18 cellular contexts compared by ENCODE assay signal in the genomic region with DNA sequence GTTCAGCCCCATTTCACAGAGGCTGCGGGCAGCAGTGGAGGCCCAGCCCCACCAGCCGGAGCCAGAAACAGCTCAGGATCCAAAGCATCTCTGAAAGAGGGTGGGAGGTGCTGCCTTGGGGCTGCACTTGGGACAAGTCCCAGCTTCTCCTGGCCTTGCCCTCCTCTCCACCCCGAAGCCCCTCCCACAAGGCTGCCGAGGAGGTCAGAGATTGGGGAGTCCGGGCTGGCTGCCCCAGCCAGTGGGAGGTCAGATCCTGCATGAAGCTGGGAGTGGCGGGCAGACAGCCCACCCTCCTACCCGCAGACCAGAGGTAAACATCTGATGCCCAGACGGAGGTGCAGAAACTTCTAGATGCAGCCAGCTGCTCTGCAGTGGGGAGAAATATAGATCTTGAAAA. TPM values are rescaled to one million over a fixed set of nuclear protein-coding genes. Genes with fewer than 3 reads are reported as not detected.
A peak's percentile ranks its signal among the peaks of the same experiment; 100 is the strongest.
DNase-seq lines count a peak whose midpoint lies in the region; ATAC-seq, FAIRE-seq and TF ChIP-seq lines count a peak whose summit lies in the region.
"Had no signal": no experiment of that assay in that cellular context is flagged by ENCODE, and none has a peak within 500 bp of the region (broad histone marks: within the 10 kb centered on the region; RNA-seq: fewer than 3 reads in every experiment).

No MANE protein-coding gene starts in this region.

- H3K18ac ChIP-seq in H1 (ENCODE audit: extremely low read depth, low read length): no peak overlapping the region
- H3K18ac ChIP-seq in mesendoderm (ENCODE audit: low read length): no peak overlapping the region

- intact Hi-C loops in right cardiac atrium (cut with DNase I): loop anchor here in 2 of 4 donors (10.0 kb wide), 1 partner anchor 274 kb away; no protein-coding TSS in a partner anchor
- intact Hi-C loops in Right ventricle myocardium inferior (cut with DNase I): no loop called here

- TF ChIP-seq RAD21 in H1 (IDR thresholded peaks at IDR 0.05 in 1 of 2, conservative IDR thresholded peaks at IDR 0.05 in 1 of 2; ENCODE audit: low read depth in 2 of 2, low read length in 2 of 2): no peak

- H2AK5ac ChIP-seq in H1 (ENCODE audit: low read depth, low read length) (no peak overlapping the region), mesendoderm (ENCODE audit: low read length) (no peak overlapping the region)

- TF ChIP-seq EP300 in H1 (IDR thresholded peaks at IDR 0.05; ENCODE audit: borderline replicate concordance in 1 of 2, low read depth in 2 of 2, low read length in 2 of 2): no peak

- no peak overlapping the region for H3K56ac ChIP-seq in H1 (replicated peaks; ENCODE audit: insufficient read length, low read depth, low read length)
- no peak overlapping the region for H3K56ac ChIP-seq in mesendoderm (ENCODE audit: low read length)

- H3K27ac ChIP-seq in right cardiac atrium (ENCODE audit: low read length): no peak overlapping the region
- no peak overlapping the region for H3K27ac ChIP-seq in H1 (ENCODE audit: low read depth, low read length)
- H3K27ac ChIP-seq in mesendoderm (ENCODE audit: low read depth, low read length): no peak overlapping the region
- H3K27ac ChIP-seq: A549 had no signal

- H3K9ac ChIP-seq in H1 (replicated peaks in 1 of 4; ENCODE audit: extremely low read depth in 1 of 4, low read depth in 3 of 4, low read length in 3 of 4): no peak overlapping the region
- H3K9ac ChIP-seq in mesendoderm (ENCODE audit: low read length): no peak overlapping the region

- H2BK120ac ChIP-seq in H1 (replicated peaks; ENCODE audit: low read depth, low read length) (no peak overlapping the region), mesendoderm (ENCODE audit: low read depth, low read length) (no peak overlapping the region)

- H4K5ac ChIP-seq in H1 (ENCODE audit: insufficient read length, low read depth, low read length) (no peak overlapping the region), mesendoderm (ENCODE audit: low read length) (no peak overlapping the region)

- H3K4me2 ChIP-seq in H1 (ENCODE audit: insufficient read depth in 1 of 2, low read depth in 2 of 2, low read length in 2 of 2): no peak overlapping the region; a peak in 1 of 4 replicates
- no peak overlapping the region for H3K4me2 ChIP-seq in mesendoderm (ENCODE audit: low read length)
- H3K4me2 ChIP-seq: A549 had no signal

- H3K4ac ChIP-seq in H1 (replicated peaks; ENCODE audit: insufficient read length, low read depth, low read length) (no peak overlapping the region), mesendoderm (ENCODE audit: low read depth, low read length) (no peak overlapping the region)

- H3K79me2 ChIP-seq in H1 (ENCODE audit: control insufficient read depth in 1 of 2, insufficient read depth in 2 of 2, low read length in 2 of 2) (no peaks in the 10 kb centered on the region), mesendoderm (ENCODE audit: control insufficient read depth, insufficient read depth, low read length) (no peaks in the 10 kb centered on the region)

- no peak for TF ChIP-seq POLR2A in H1 (IDR thresholded peaks at IDR 0.05; ENCODE audit: control extremely low read depth in 1 of 2, low read depth in 2 of 2, low read length in 2 of 2)

- H4K20me1 ChIP-seq in H1 (replicated peaks in 1 of 2; ENCODE audit: control insufficient read depth in 1 of 2, insufficient read depth in 2 of 2, low read length in 2 of 2): peaks cover 0 to 4% of the 10 kb centered on the region in 2 experiments

- no peaks in the 10 kb centered on the region for H3K27me3 ChIP-seq in right cardiac atrium (ENCODE audit: control insufficient read depth, insufficient read depth)
- H3K27me3 ChIP-seq in H1 (replicated peaks in 1 of 4; ENCODE audit: control insufficient read depth in 3 of 4, extremely low read depth in 1 of 4, insufficient read depth in 3 of 4, low read length in 3 of 4): no peaks in the 10 kb centered on the region
- no peaks in the 10 kb centered on the region for H3K27me3 ChIP-seq in mesendoderm (ENCODE audit: insufficient read depth, low read length, poor library complexity)

- no peak overlapping the region for H4K8ac ChIP-seq in H1 (ENCODE audit: extremely low read depth, insufficient read depth, low read length)
- no peak overlapping the region for H4K8ac ChIP-seq in mesendoderm (ENCODE audit: low read depth, low read length)

- no peak overlapping the region for H2BK20ac ChIP-seq in H1 (ENCODE audit: low read length)

- H2BK12ac ChIP-seq in H1 (ENCODE audit: low read depth, low read length): peak overlapping the region; percentile 84; the same call in 1 of the 2 replicates

- H3K4me1 ChIP-seq in right cardiac atrium (ENCODE audit: control insufficient read depth, insufficient read depth, low read length) (no peaks in the 10 kb centered on the region), H1 (replicated peaks in 1 of 4; ENCODE audit: control insufficient read depth in 3 of 4, insufficient read depth in 4 of 4, low read length in 3 of 4) (peaks cover 0 to 27% (median 14%) of the 10 kb centered on the region in 4 experiments; a peak in 6 of 7 replicates), mesendoderm (ENCODE audit: control insufficient read depth, low read depth, low read length) (no peaks in the 10 kb centered on the region)
- H3K4me1 ChIP-seq: A549 had no signal

- H3K4me3 ChIP-seq in right cardiac atrium (ENCODE audit: low read length) (no peak overlapping the region), H1 (ENCODE audit: extremely low read depth in 1 of 4, insufficient read depth in 2 of 4, low read depth in 3 of 4, low read length in 4 of 4) (no peak overlapping the region), mesendoderm (ENCODE audit: low read length) (no peak overlapping the region)
- H3K4me3 ChIP-seq: A549 had no signal

- ATAC-seq in right cardiac atrium (no peak), Right ventricle myocardium inferior (no peak), HG03108 (IDR thresholded peaks at IDR 0.05; ENCODE audit: unreplicated experiment) (no peak)
- ATAC-seq: PC-3 had no signal

- POLR2A ChIA-PET in H1 (lab: Charles Lee; ENCODE audit: partially characterized antibody): interaction anchor here (0.6 to 1.6 kb wide), 4 partner anchors 9 to 155 kb away, joined by 4 to 5 read pairs (median 4); no protein-coding TSS in a partner anchor

- H2BK15ac ChIP-seq in H1 (ENCODE audit: low read length) (no peak overlapping the region), mesendoderm (replicated peaks; ENCODE audit: low read depth) (no peak overlapping the region)

- TF ChIP-seq CTCF in H1 (IDR thresholded peaks at IDR 0.05; ENCODE audit: control extremely low read depth in 1 of 3, insufficient read depth in 1 of 3, low read depth in 1 of 3, low read length in 3 of 3): no peak

- no peak for FAIRE-seq in H1 (lab: Jason Lieb, UNC)
- FAIRE-seq: A549 had no signal

- H3K14ac ChIP-seq in H1 (ENCODE audit: insufficient read length): no peak overlapping the region

- H4K91ac ChIP-seq in H1 (replicated peaks; ENCODE audit: insufficient read length, low read length): no peak overlapping the region

- H3K36me3 ChIP-seq in H1 (ENCODE audit: control insufficient read depth in 2 of 4, insufficient read depth in 4 of 4, low read length in 3 of 4): no peaks in the 10 kb centered on the region
- no peaks in the 10 kb centered on the region for H3K36me3 ChIP-seq in mesendoderm (ENCODE audit: control insufficient read depth, insufficient read depth, low read length)

- H3K23me2 ChIP-seq in H1 (ENCODE audit: low read depth, low read length): no peaks in the 10 kb centered on the region

- peak; percentile 33 to 66 (median 61) for DNase-seq in right cardiac atrium
- DNase-seq in Right ventricle myocardium inferior (ENCODE audit: missing footprints): no peak
- peak in 1 of 2 experiments; percentile 80 for DNase-seq in H1 (ENCODE audit: low read depth in 1 of 2, low spot score in 2 of 2)
- peak; percentile 73 for DNase-seq in mesendoderm
- no peak for DNase-seq in NK-92 (lab: John Stamatoyannopoulos, UW; ENCODE audit: unreplicated experiment)
- no peak for DNase-seq in NCI-H2171 treated with DMSO at 0.1 percent for 48 hours (lab: John Stamatoyannopoulos, UW)
- no peak for DNase-seq in HCEC 1CT
- DNase-seq: CD4-positive, CD25-positive, alpha-beta regulatory T cell; MV-4-11; NCI-H1417 treated with DMSO at 0.1 percent for 48 hours; NCI-H2029; NCI-H2227 treated with DMSO at 0.1 percent for 48 hours; NCI-H526 treated with DMSO at 0.1 percent for 48 hours; NK-92 treated with Interleukin-12 subunit alpha and Interleukin-12 subunit beta, amount 100 ng/mL, for 24 hours; PC-3; Right ventricle myocardium superior had no signal

- CTCF ChIA-PET in H1 (lab: Charles Lee; ENCODE audit: partially characterized antibody): interaction anchor here (0.8 to 5.0 kb wide), 3 partner anchors 15 to 17 kb away, joined by 4 to 34 read pairs (median 4); no protein-coding TSS in a partner anchor

- 0 out of 2 replicates have a peak overlapping the region, but pooled peaks have one; percentile 15 for H2AFZ ChIP-seq in H1 (ENCODE audit: low read length)

- H3K79me1 ChIP-seq in H1 (ENCODE audit: low read depth, low read length): no peaks in the 10 kb centered on the region
- H3K79me1 ChIP-seq in mesendoderm (ENCODE audit: low read length): no peaks in the 10 kb centered on the region

- WGBS in right cardiac atrium: 27% methylated on average over 8 of the region's 8 CpGs
- 48% methylated on average over 8 of the region's 8 CpGs; no CpG with 5 or more reads in 1 of the 2 experiments for WGBS in H1 (ENCODE audit: extremely low coverage in 1 of 2, insufficient coverage in 1 of 2, insufficient read length in 1 of 2, insufficient replicate concordance in 2 of 2, low coverage in 1 of 2, low lambda C conversion rate in 2 of 2, missing lambda C conversion rate in 1 of 2), 2 experiments
- WGBS in mesendoderm (ENCODE audit: extremely low coverage, insufficient coverage, low lambda C conversion rate): no CpG with 5 or more reads among the region's 8 CpGs

- no peaks in the 10 kb centered on the region for H3K9me3 ChIP-seq in right cardiac atrium (ENCODE audit: control insufficient read depth, low read length)
- H3K9me3 ChIP-seq in H1 (ENCODE audit: insufficient read depth in 2 of 2, low read depth in 1 of 2, low read length in 1 of 2): no peaks in the 10 kb centered on the region
- H3K9me3 ChIP-seq: A549 had no signal

- H2BK5ac ChIP-seq in H1 (ENCODE audit: low read depth, low read length): peak overlapping the region; percentile 28; the same call in 1 of the 2 replicates
- no peak overlapping the region for H2BK5ac ChIP-seq in mesendoderm (ENCODE audit: low read length)

- H3K23ac ChIP-seq in H1 (ENCODE audit: insufficient read length) (no peak overlapping the region), mesendoderm (ENCODE audit: low read length) (no peak overlapping the region)

RNA-seq across cellular contexts. Expression of gene GNA12, which starts 36.8 kb away (rescaled TPM):
- total RNA-seq in right cardiac atrium: 10 to 100 TPM; 60.8 to 68.1 (median 64.4) TPM
- 32.8 TPM for polyA plus RNA-seq in right cardiac atrium
- total RNA-seq in Right ventricle myocardium inferior: 40.8 TPM
- total RNA-seq in H1 (2021; fragmentation: NEBNext Ultra II Directional; extraction: Animal tissue kit (Norgen Biotek cat#: 25700)): 95.6 and 96.5 TPM in 2 replicates
- polyA plus RNA-seq in H1 (2011; rRNA removed): 109 and 121 TPM in 2 replicates
- polyA plus RNA-seq in H1 (2011; cell fraction: cytosol; rRNA removed): 92.3 TPM
- 152 TPM for polyA plus RNA-seq in H1 (2011; cell fraction: nucleus; rRNA removed)
- 61.6 to 94.7 TPM (median 83.3 TPM) in 4 replicates for polyA plus RNA-seq in H1 (2012, experiment 1 of 2)
- 78.3 TPM for polyA plus RNA-seq in H1 (2012, experiment 2 of 2)
- 62.9 TPM for polyA plus RNA-seq in H1 (2013, experiment 1 of 2)
- 65.3 TPM for polyA plus RNA-seq in H1 (2013, experiment 2 of 2)
- polyA minus RNA-seq in H1 (2011; rRNA and poly(A)+ RNA removed): 176 and 215 TPM in 2 replicates
- polyA minus RNA-seq in H1 (2011; cell fraction: cytosol; rRNA and poly(A)+ RNA removed): 71.7 TPM
- polyA minus RNA-seq in H1 (2011; cell fraction: nucleus; rRNA and poly(A)+ RNA removed): 67.7 TPM
- 46.1 TPM for polyA plus RNA-seq in mesendoderm (2013, experiment 1 of 2)
- polyA plus RNA-seq in mesendoderm (2013, experiment 2 of 2): 47.4 TPM

Comparison
In these comparisons a context has a peak if more than half of its experiments do, and no peak if none do; other contexts are left out.
1. DNase-seq: peak in right cardiac atrium (3 of 3) and mesendoderm (single experiment); none in Right ventricle myocardium inferior (single experiment), NK-92 (single experiment), NCI-H2171 treated with DMSO at 0.1 percent for 48 hours (single experiment) and HCEC 1CT (single experiment).